ENCODE assay signal across 8 cellular contexts in genomic region chr17:65794572-65794971, GRCh38.
DNase-seq lines count a peak whose midpoint lies in the region; ATAC-seq and TF ChIP-seq lines count a peak whose summit lies in the region.

No MANE protein-coding gene starts in this region.

- no peaks in the 10 kb centered on the region for H3K27me3 ChIP-seq in heart left ventricle
- H3K27me3 ChIP-seq in right cardiac atrium (ENCODE audit: control insufficient read depth, insufficient read depth), result no peaks in the 10 kb centered on the region
- no peaks in the 10 kb centered on the region for H3K27me3 ChIP-seq in NT2/D1 (ENCODE audit: insufficient read depth, insufficient read length)
- H3K27me3 ChIP-seq in uterus, result no peaks in the 10 kb centered on the region

- ATAC-seq in heart left ventricle (no peak), right cardiac atrium (no peak), HG02981 (IDR thresholded peaks at IDR 0.05; ENCODE audit: unreplicated experiment) (no peak)

- H3K4me3 ChIP-seq in heart left ventricle (no peak overlapping the region), right cardiac atrium (ENCODE audit: low read length) (no peak overlapping the region), NT2/D1 (ENCODE audit: insufficient read length, low read depth) (no peak overlapping the region), fibroblast of the aortic adventitia (ENCODE audit: low read depth, low read length) (no peak overlapping the region), uterus (no peak overlapping the region)

- peaks cover 0 to 4% (median 0%) of the 10 kb centered on the region in 3 donors for H3K27me3 Mint-ChIP-seq in CD14-positive monocyte (ENCODE audit: low read depth in 3 of 3)
- no peaks in the 10 kb centered on the region for H3K27me3 Mint-ChIP-seq in activated T-cell treated with anti-CD3 and anti-CD28 coated beads, Interleukin-2, amount 50 U/mL, for 24 hours

- H3K9me3 ChIP-seq in heart left ventricle (no peaks in the 10 kb centered on the region), right cardiac atrium (ENCODE audit: control insufficient read depth, low read length) (no peaks in the 10 kb centered on the region), NT2/D1 (ENCODE audit: insufficient read depth, low read length) (no peaks in the 10 kb centered on the region), uterus (no peaks in the 10 kb centered on the region)

- TF ChIP-seq CTCF in heart left ventricle (IDR thresholded peaks at IDR 0.05) (peak in 10 of 12 donors; percentile 13 to 48 (median 32)), fibroblast of the aortic adventitia (IDR thresholded peaks at IDR 0.05; ENCODE audit: insufficient read depth, low read length) (peak; percentile 50), uterus (IDR thresholded peaks at IDR 0.05) (peak; percentile 12 to 42 (median 25)), CD14-positive monocyte (IDR thresholded peaks at IDR 0.05) (no peak)

- peaks cover 0 to 5% (median 0%) of the 10 kb centered on the region in 7 donors for H3K9me3 Mint-ChIP-seq in CD14-positive monocyte
- no peaks in the 10 kb centered on the region for H3K9me3 Mint-ChIP-seq in activated T-cell treated with anti-CD3 and anti-CD28 coated beads, Interleukin-2, amount 50 U/mL, for 24 hours

- H3K36me3 ChIP-seq in heart left ventricle (no peaks in the 10 kb centered on the region), NT2/D1 (ENCODE audit: insufficient read depth, insufficient read length, low read length) (no peaks in the 10 kb centered on the region), uterus (no peaks in the 10 kb centered on the region)

- H3K4me1 ChIP-seq in heart left ventricle (no peaks in the 10 kb centered on the region), right cardiac atrium (ENCODE audit: control insufficient read depth, insufficient read depth, low read length) (no peaks in the 10 kb centered on the region), NT2/D1 (ENCODE audit: insufficient read depth, insufficient read length) (no peaks in the 10 kb centered on the region), uterus (no peaks in the 10 kb centered on the region)

- H3K36me3 Mint-ChIP-seq in CD14-positive monocyte, result no peaks in the 10 kb centered on the region
- no peaks in the 10 kb centered on the region for H3K36me3 Mint-ChIP-seq in activated T-cell treated with anti-CD3 and anti-CD28 coated beads, Interleukin-2, amount 50 U/mL, for 24 hours (ENCODE audit: low read depth)

- H3K4me1 Mint-ChIP-seq in CD14-positive monocyte, result no peaks in the 10 kb centered on the region
- peaks cover 14% of the 10 kb centered on the region for H3K4me1 Mint-ChIP-seq in activated T-cell treated with anti-CD3 and anti-CD28 coated beads, Interleukin-2, amount 50 U/mL, for 24 hours (ENCODE audit: low read depth)

- no peak overlapping the region for H3K4me3 Mint-ChIP-seq in CD14-positive monocyte
- no peak overlapping the region for H3K4me3 Mint-ChIP-seq in activated T-cell treated with anti-CD3 and anti-CD28 coated beads, Interleukin-2, amount 50 U/mL, for 24 hours

- no peak overlapping the region for H3K27ac ChIP-seq in heart left ventricle
- no peak overlapping the region for H3K27ac ChIP-seq in right cardiac atrium (ENCODE audit: low read length)
- H3K27ac ChIP-seq in uterus, result no peak overlapping the region

- H3K27ac Mint-ChIP-seq in CD14-positive monocyte, result peak overlapping the region in 1 of 7 donors; percentile 2
- no peak overlapping the region for H3K27ac Mint-ChIP-seq in activated T-cell treated with anti-CD3 and anti-CD28 coated beads, Interleukin-2, amount 50 U/mL, for 24 hours

- intact Hi-C loops in heart left ventricle (cut with DNase I), result loop anchor here in 3 of 10 donors (5.0 to 10.0 kb wide), 2 partner anchors 337 to 340 kb away; no protein-coding TSS in a partner anchor
- intact Hi-C loops in right cardiac atrium (cut with DNase I), result no loop called here
- intact Hi-C loops in uterus (cut with DNase I; ENCODE audit: low total_unique reads), result no loop called here
- intact Hi-C loops in CD14-positive monocyte (cut with micrococcal nuclease), result no loop called here

- H3K9ac ChIP-seq in NT2/D1 (ENCODE audit: insufficient read length, low read depth), result no peak overlapping the region

- DNase-seq in heart left ventricle (no peak), right cardiac atrium (no peak), NT2/D1 (ENCODE audit: low read depth, low spot score) (peak; percentile 28), fibroblast of the aortic adventitia (ENCODE audit: low read depth) (peak; percentile 35), uterus (no peak), CD14-positive monocyte (ENCODE audit: low spot score) (no peak)
- no peak for DNase-seq in activated T-cell treated with anti-CD3 and anti-CD28 coated beads, Interleukin-2, amount 50 U/mL, for 24 hours

- 67 to 72% (median 68%) methylated on average over 5 of the region's 5 CpGs for WGBS in heart left ventricle, 4 donors
- WGBS in right cardiac atrium, result 63% methylated on average over 5 of the region's 5 CpGs

- TF ChIP-seq POLR2A in heart left ventricle (IDR thresholded peaks at IDR 0.05) (no peak), uterus (IDR thresholded peaks at IDR 0.05) (no peak)

Comparison
In these comparisons a context has a peak if more than half of its experiments do, and no peak if none do; other contexts are left out.
1. DNase-seq: peak in NT2/D1 (single experiment) and fibroblast of the aortic adventitia (single experiment); none in heart left ventricle (0 of 5), right cardiac atrium (0 of 3), uterus (0 of 2), CD14-positive monocyte (single experiment) and activated T-cell treated with anti-CD3 and anti-CD28 coated beads, Interleukin-2, amount 50 U/mL, for 24 hours (single experiment).